Comparison of ENCODE assay signal across 18 cellular contexts in genomic region chr6:78832091-78832808, GRCh38. TPM values are rescaled to one million over a fixed set of nuclear protein-coding genes. Genes with fewer than 3 reads are reported as not detected.
DNase-seq lines count a peak whose midpoint lies in the region; ATAC-seq and TF ChIP-seq lines count a peak whose summit lies in the region.
"Had no signal": no experiment of that assay in that cellular context is flagged by ENCODE, and none has a peak within 500 bp of the region (broad histone marks: within the 10 kb centered on the region; RNA-seq: fewer than 3 reads in every experiment).

No MANE protein-coding gene starts in this region.

- H3K4me1 ChIP-seq in testis: peaks cover 23% of the 10 kb centered on the region
- H3K4me1 ChIP-seq: spleen had no signal

- intact Hi-C loops in testis (cut with DNase I; ENCODE audit: low total_unique reads): no loop called here

- H3K27me3 ChIP-seq in testis: no peaks in the 10 kb centered on the region
- H3K27me3 ChIP-seq: dorsolateral prefrontal cortex, stomach had no signal

- H3K9me3 ChIP-seq in testis: no peaks in the 10 kb centered on the region
- H3K9me3 ChIP-seq: spleen, stomach had no signal

- peak overlapping the region; percentile 32 to 55 for H3K27ac ChIP-seq in testis
- H3K27ac ChIP-seq: WERI-Rb-1 had no signal

- no peak overlapping the region for H3K4me3 ChIP-seq in testis
- H3K4me3 ChIP-seq: dorsolateral prefrontal cortex, spleen, stomach had no signal

- ATAC-seq in GM19463 (IDR thresholded peaks at IDR 0.05; ENCODE audit: unreplicated experiment) (peak; percentile 44), HG02852 (IDR thresholded peaks at IDR 0.05; ENCODE audit: unreplicated experiment) (peak; percentile 56)
- ATAC-seq: Panc1 had no signal

- no peak for TF ChIP-seq CTCF in testis (IDR thresholded peaks at IDR 0.05)

- no peaks in the 10 kb centered on the region for H3K36me3 ChIP-seq in testis (ENCODE audit: low read depth, missing control alignments)
- H3K36me3 ChIP-seq: spleen, stomach, WERI-Rb-1 had no signal

- TF ChIP-seq POLR2A in testis (IDR thresholded peaks at IDR 0.05): no peak

- DNase-seq in amniotic epithelial cell (ENCODE audit: low read depth) (peak; percentile 81), testis (no peak), NCI-H82 (lab: John Stamatoyannopoulos, UW) (no peak), kidney glomerular epithelial cell (lab: John Stamatoyannopoulos, UW) (no peak)
- DNase-seq in activated CD4-positive, alpha-beta T cell treated with anti-CD3 and anti-CD28 coated beads for 4 hours: no peak
- DNase-seq: activated effector memory CD4-positive, alpha-beta T cell treated with anti-CD3 and anti-CD28 coated beads, Interleukin-2, amount 50 U/mL, for 16 hours; DMS 273 treated with DMSO at 0.1 percent for 48 hours; dorsolateral prefrontal cortex; hippocampal formation; left colon; NCI-H1105; spleen; SW 1271; WERI-Rb-1 had no signal

RNA-seq across cellular contexts. Expression of gene IRAK1BP1, which starts 35.1 kb away (rescaled TPM):
- 10 to 100 TPM; 16.0 to 16.1 TPM for total RNA-seq in testis
- 10.8 TPM for polyA plus RNA-seq in testis (ENCODE audit: insufficient read depth, low read depth, low replicate concordance)
